Comparison of ENCODE assay signal across 8 cellular contexts in genomic region chr19:15330801-15331418, GRCh38. TPM values are rescaled to one million over a fixed set of nuclear protein-coding genes. Genes with fewer than 3 reads are reported as not detected.
A peak's percentile ranks its signal among the peaks of the same experiment; 100 is the strongest.
DNase-seq lines count a peak whose midpoint lies in the region; ATAC-seq, FAIRE-seq and TF ChIP-seq lines count a peak whose summit lies in the region.

No MANE protein-coding gene starts in this region.

- no peak for TF ChIP-seq POLR2A in H54 (IDR thresholded peaks at IDR 0.05; ENCODE audit: low read depth, low read length)

- no peak for TF ChIP-seq CTCF in A673 (conservative IDR thresholded peaks at IDR 0.05; ENCODE audit: low read depth, low read length)

- no peaks in the 10 kb centered on the region for H3K9me3 ChIP-seq in A673 (ENCODE audit: low read depth, low read length, poor library complexity, severe bottlenecking)

- no peaks in the 10 kb centered on the region for H3K36me3 ChIP-seq in A673 (ENCODE audit: insufficient read depth, low read length, poor library complexity, severe bottlenecking)
- H3K36me3 ChIP-seq in rectal smooth muscle tissue (ENCODE audit: control insufficient read depth, insufficient read depth, low read length), result no peaks in the 10 kb centered on the region

- no peak for ATAC-seq in activated CD8-positive, alpha-beta T cell treated with anti-CD3 and anti-CD28 coated beads, Interleukin-2, amount 10 ng/mL, durations not matched to agents 7 days and 5 days

- CTCF ChIA-PET in A673 (lab: Charles Lee), result interaction anchor here (0.7 kb wide), 1 partner anchor 65 kb away, joined by 3 read pairs; no protein-coding TSS in a partner anchor
- CTCF ChIA-PET in activated CD8-positive, alpha-beta T cell treated with anti-CD3 and anti-CD28 coated beads, Interleukin-2, amount 10 ng/mL, durations not matched to agents 7 days and 5 days (lab: Charles Lee), result no interaction called here

- POLR2A ChIA-PET in A673 (lab: Charles Lee; ENCODE audit: low non-redundant PET), result no interaction called here
- POLR2A ChIA-PET in activated CD8-positive, alpha-beta T cell treated with anti-CD3 and anti-CD28 coated beads, Interleukin-2, amount 10 ng/mL, durations not matched to agents 7 days and 5 days (lab: Charles Lee), result interaction anchor here (0.6 kb wide), 1 partner anchor 88 kb away, joined by 3 read pairs; the partner anchor contains the start of gene AKAP8L

- peak overlapping the region; percentile 19 for H3K9ac ChIP-seq in rectal smooth muscle tissue (ENCODE audit: low read length)

- H3K4me3 Mint-ChIP-seq in activated CD8-positive, alpha-beta T cell treated with anti-CD3 and anti-CD28 coated beads, Interleukin-2, amount 10 ng/mL, durations not matched to agents 7 days and 5 days, result peak overlapping the region; percentile 94

- TSS peak; percentile 30 for BruUV-seq in A673 (replicated peaks; lab: Mats Ljungman, UMichigan)

- peaks cover 49% of the 10 kb centered on the region for H3K4me1 Mint-ChIP-seq in activated CD8-positive, alpha-beta T cell treated with anti-CD3 and anti-CD28 coated beads, Interleukin-2, amount 10 ng/mL, durations not matched to agents 7 days and 5 days (ENCODE audit: low read depth)

- peak; percentile 43 for FAIRE-seq in H54 (lab: Jason Lieb, UNC)

- H3K9me3 Mint-ChIP-seq in activated CD8-positive, alpha-beta T cell treated with anti-CD3 and anti-CD28 coated beads, Interleukin-2, amount 10 ng/mL, durations not matched to agents 7 days and 5 days (ENCODE audit: insufficient read depth), result no peaks in the 10 kb centered on the region

- H3K4me3 ChIP-seq in A673 (ENCODE audit: low read depth, low read length, poor library complexity, severe bottlenecking) (peak overlapping the region; percentile 99), rectal smooth muscle tissue (ENCODE audit: low read length) (peak overlapping the region; percentile 93)

- no peaks in the 10 kb centered on the region for H3K27me3 Mint-ChIP-seq in activated CD8-positive, alpha-beta T cell treated with anti-CD3 and anti-CD28 coated beads, Interleukin-2, amount 10 ng/mL, durations not matched to agents 7 days and 5 days (ENCODE audit: low read depth)

- peaks cover 21% of the 10 kb centered on the region for H3K36me3 Mint-ChIP-seq in activated CD8-positive, alpha-beta T cell treated with anti-CD3 and anti-CD28 coated beads, Interleukin-2, amount 10 ng/mL, durations not matched to agents 7 days and 5 days (ENCODE audit: low read depth)

- intact Hi-C loops in A673 (cut with micrococcal nuclease; ENCODE audit: unreplicated experiment), result no loop called here

- H3K27ac Mint-ChIP-seq in activated CD8-positive, alpha-beta T cell treated with anti-CD3 and anti-CD28 coated beads, Interleukin-2, amount 10 ng/mL, durations not matched to agents 7 days and 5 days, result peak overlapping the region; percentile 94

- DNase-seq in A673 (ENCODE audit: low spot score) (no peak), H54 (ENCODE audit: insufficient read length, low spot score) (peak; percentile 88), glomerular visceral epithelial cell (ENCODE audit: extremely low spot score) (peak; percentile 69), middle frontal gyrus (ENCODE audit: extremely low spot score, low spot score) (no peak)
- no peak for DNase-seq in activated CD8-positive, alpha-beta T cell treated with anti-CD3 and anti-CD28 coated beads, Interleukin-2, amount 10 ng/mL, durations not matched to agents 7 days and 5 days
- no peak for DNase-seq in stimulated activated CD4-positive, alpha-beta T cell treated with anti-CD3 and anti-CD28 coated beads, Interleukin-1b, Interleukin-23, amount 100 ng/mL, for 48 hours
- DNase-seq in stimulated activated CD4-positive, alpha-beta T cell treated with anti-CD3 and anti-CD28 coated beads, Interleukin-2, amount 100 ng/mL, for 48 hours, result no peak

- H3K27me3 ChIP-seq in A673 (replicated peaks; ENCODE audit: insufficient read depth, low read depth, low read length, poor library complexity), result no peaks in the 10 kb centered on the region
- no peaks in the 10 kb centered on the region for H3K27me3 ChIP-seq in rectal smooth muscle tissue (ENCODE audit: control insufficient read depth, insufficient read depth, low read length)

- H3K27ac ChIP-seq in A673 (ENCODE audit: low read depth, low read length, poor library complexity, severe bottlenecking) (peak overlapping the region; percentile 89), rectal smooth muscle tissue (ENCODE audit: low read depth, low read length) (peak overlapping the region; percentile 83)

- H3K4me1 ChIP-seq in A673 (ENCODE audit: insufficient read depth, low read length, poor library complexity, severe bottlenecking), result peaks cover 26% of the 10 kb centered on the region
- peaks cover 17% of the 10 kb centered on the region for H3K4me1 ChIP-seq in rectal smooth muscle tissue (ENCODE audit: control insufficient read depth, insufficient read depth, low read length)

RNA-seq across cellular contexts. Expression of gene BRD4, which starts 1.4 kb away (rescaled TPM):
- total RNA-seq in A673 (2021), result 174 and 178 TPM in 2 replicates
- 100 to 1,000 TPM; 102 to 108 TPM for total RNA-seq in activated CD8-positive, alpha-beta T cell treated with anti-CD3 and anti-CD28 coated beads, Interleukin-2, amount 10 ng/mL, durations not matched to agents 7 days and 5 days

RNA-seq across cellular contexts. Expression of gene AKAP8, which starts 48.7 kb away (rescaled TPM):
- 46.8 and 48.4 TPM in 2 replicates for total RNA-seq in A673 (2021)
- 10 to 100 TPM; 47.4 to 48.0 TPM for total RNA-seq in activated CD8-positive, alpha-beta T cell treated with anti-CD3 and anti-CD28 coated beads, Interleukin-2, amount 10 ng/mL, durations not matched to agents 7 days and 5 days

Comparison
In these comparisons a context has a peak if more than half of its experiments do, and no peak if none do; other contexts are left out.
1. DNase-seq: peak in H54 (single experiment) and glomerular visceral epithelial cell (single experiment); none in A673 (single experiment), activated CD8-positive, alpha-beta T cell treated with anti-CD3 and anti-CD28 coated beads, Interleukin-2, amount 10 ng/mL, durations not matched to agents 7 days and 5 days (single experiment), stimulated activated CD4-positive, alpha-beta T cell treated with anti-CD3 and anti-CD28 coated beads, Interleukin-1b, Interleukin-23, amount 100 ng/mL, for 48 hours (single experiment), stimulated activated CD4-positive, alpha-beta T cell treated with anti-CD3 and anti-CD28 coated beads, Interleukin-2, amount 100 ng/mL, for 48 hours (0 of 2) and middle frontal gyrus (single experiment).